9 cellular contexts compared by ENCODE assay signal in the genomic region with DNA sequence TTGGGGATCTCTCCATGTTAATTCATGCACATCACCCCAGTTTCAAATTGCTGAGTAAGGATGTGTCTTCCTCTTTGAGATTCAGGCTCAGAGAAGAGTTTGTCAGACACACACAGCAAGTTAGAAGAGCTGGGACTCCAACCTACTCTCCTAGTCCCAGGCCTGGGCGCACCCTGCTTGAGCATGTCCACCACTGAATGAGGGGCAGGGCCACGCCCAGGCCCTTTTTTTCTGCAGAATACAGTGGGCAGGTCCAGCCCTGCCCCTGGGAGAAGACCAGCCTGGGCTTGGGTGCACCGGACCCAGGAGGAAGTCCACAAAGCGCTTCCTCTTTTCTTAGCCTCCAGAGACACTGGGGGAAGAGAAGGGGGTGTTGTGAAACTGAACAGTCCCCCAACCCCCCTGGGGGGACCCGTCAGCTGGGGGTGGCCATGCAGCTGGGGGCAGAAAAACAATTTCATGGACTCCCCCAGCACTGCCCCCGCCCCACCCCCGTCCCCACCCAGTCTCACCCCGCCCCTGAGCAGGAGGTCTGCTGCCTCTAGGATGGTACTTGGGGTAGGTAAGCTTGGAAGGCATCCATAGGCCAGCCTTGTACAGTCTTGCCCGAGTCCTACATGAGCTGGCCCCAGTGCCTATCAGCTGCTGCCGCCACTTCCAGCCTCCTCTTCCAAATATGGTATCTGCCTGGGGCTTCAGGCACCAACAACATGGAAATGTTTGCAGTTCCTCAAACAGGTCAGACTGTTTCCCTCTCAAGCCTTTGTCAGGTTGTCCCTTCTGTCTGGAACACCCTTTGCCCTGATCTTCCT. TPM values are rescaled to one million over a fixed set of nuclear protein-coding genes. Genes with fewer than 3 reads are reported as not detected.
A peak's percentile ranks its signal among the peaks of the same experiment; 100 is the strongest.
DNase-seq lines count a peak whose midpoint lies in the region; ATAC-seq, FAIRE-seq and TF ChIP-seq lines count a peak whose summit lies in the region.
"Had no signal": no experiment of that assay in that cellular context is flagged by ENCODE, and none has a peak within 500 bp of the region (broad histone marks: within the 10 kb centered on the region; RNA-seq: fewer than 3 reads in every experiment).

No MANE protein-coding gene starts in this region.

- peak in 1 of 2 donors; percentile 15 for TF ChIP-seq EP300 in tibial nerve (IDR thresholded peaks at IDR 0.05)

- no peak overlapping the region for H3K27ac ChIP-seq in trophoblast cell (ENCODE audit: low read depth, low read length)
- no peak overlapping the region for H3K27ac ChIP-seq in uterus
- H3K27ac ChIP-seq in tibial nerve = peak overlapping the region in 1 of 4 donors; percentile 17

- TF ChIP-seq POLR2A in uterus (IDR thresholded peaks at IDR 0.05) (no peak), tibial nerve (IDR thresholded peaks at IDR 0.05) (no peak)

- H3K14ac ChIP-seq in trophoblast cell (ENCODE audit: low read length) = no peak overlapping the region

- no peak overlapping the region for H3K4me3 ChIP-seq in bronchial epithelial cell (ENCODE audit: low read depth, low read length)
- no peak overlapping the region for H3K4me3 ChIP-seq in trophoblast cell (ENCODE audit: low read depth, low read length)
- no peak overlapping the region for H3K4me3 ChIP-seq in uterus
- no peak overlapping the region for H3K4me3 ChIP-seq in tibial nerve
- H3K4me3 ChIP-seq: body of pancreas had no signal

- H3K9ac ChIP-seq in trophoblast cell (ENCODE audit: low read length) = no peak overlapping the region

- H3K18ac ChIP-seq in trophoblast cell (ENCODE audit: low read length) = no peak overlapping the region

- no peak for FAIRE-seq in bronchial epithelial cell (lab: Jason Lieb, UNC)

- no peaks in the 10 kb centered on the region for H3K79me2 ChIP-seq in trophoblast cell (ENCODE audit: control insufficient read depth, insufficient read depth, low read length, poor library complexity)

- no peak overlapping the region for H2AFZ ChIP-seq in trophoblast cell (ENCODE audit: insufficient read depth, low read length, poor library complexity)

- H2BK5ac ChIP-seq in trophoblast cell (ENCODE audit: low read depth, low read length, poor library complexity) = no peak overlapping the region

- peak overlapping the region; percentile 7 for H4K12ac ChIP-seq in trophoblast cell (ENCODE audit: low read depth, low read length)

- no CpG with 5 or more reads among the region's 10 CpGs for WGBS in trophoblast cell (ENCODE audit: extremely low coverage, insufficient coverage, insufficient read length)
- 56 to 68% methylated on average over 7 to 8 of the region's 10 CpGs for WGBS in tibial nerve, 2 donors

- no peak overlapping the region for H2AK5ac ChIP-seq in trophoblast cell (ENCODE audit: low read length)

- H4K8ac ChIP-seq in trophoblast cell (ENCODE audit: low read depth, low read length) = no peak overlapping the region

- peaks cover 5 to 8% of the 10 kb centered on the region in 2 experiments for H3K4me1 ChIP-seq in trophoblast cell (ENCODE audit: control insufficient read depth in 1 of 2, insufficient read depth in 2 of 2, low read length in 2 of 2)
- H3K4me1 ChIP-seq in uterus = no peaks in the 10 kb centered on the region
- no peaks in the 10 kb centered on the region for H3K4me1 ChIP-seq in tibial nerve
- H3K4me1 ChIP-seq: body of pancreas had no signal

- no peaks in the 10 kb centered on the region for H3K79me1 ChIP-seq in trophoblast cell (ENCODE audit: low read length)

- H2BK12ac ChIP-seq in trophoblast cell (ENCODE audit: low read length) = no peak overlapping the region

- no peak overlapping the region for H3K4me2 ChIP-seq in trophoblast cell (ENCODE audit: low read length)

- H3K9me3 ChIP-seq in trophoblast cell (ENCODE audit: insufficient read depth, low read depth, low read length) (peaks cover 2% of the 10 kb centered on the region), uterus (no peaks in the 10 kb centered on the region), tibial nerve (no peaks in the 10 kb centered on the region)
- H3K9me3 ChIP-seq: body of pancreas had no signal

- intact Hi-C loops in uterus (cut with DNase I; ENCODE audit: low total_unique reads) = no loop called here
- intact Hi-C loops in posterior vena cava (cut with DNase I) = no loop called here

- TF ChIP-seq CTCF in bronchial epithelial cell (IDR thresholded peaks at IDR 0.05; ENCODE audit: insufficient read depth, low read length, severe bottlenecking) = no peak
- no peak for TF ChIP-seq CTCF in uterus (IDR thresholded peaks at IDR 0.05)
- no peak for TF ChIP-seq CTCF in tibial nerve (IDR thresholded peaks at IDR 0.05)

- no peak overlapping the region for H3K4ac ChIP-seq in trophoblast cell (ENCODE audit: low read depth, low read length)

- H4K91ac ChIP-seq in trophoblast cell (ENCODE audit: low read depth, low read length) = no peak overlapping the region

- ATAC-seq in GM19324 (IDR thresholded peaks at IDR 0.05; ENCODE audit: low FRiP score, unreplicated experiment) = peak; percentile 54
- ATAC-seq: body of pancreas had no signal

- H3K23ac ChIP-seq in trophoblast cell (ENCODE audit: low read length) = no peak overlapping the region

- DNase-seq in HPDE6-E6E7 (ENCODE audit: extremely low spot score) (peak; percentile 97), bronchial epithelial cell (ENCODE audit: low read depth) (peak; percentile 93), trophoblast cell (peak in 1 of 2 donors; percentile 37), uterus (no peak), NCI-H345 treated with DMSO at 0.1 percent for 48 hours (lab: John Stamatoyannopoulos, UW; ENCODE audit: unreplicated experiment) (no peak), tibial nerve (ENCODE audit: low spot score in 2 of 2) (no peak), posterior vena cava (ENCODE audit: low spot score) (no peak)

- H3K27me3 ChIP-seq in bronchial epithelial cell (ENCODE audit: control insufficient read depth, insufficient read depth, low read length) (no peaks in the 10 kb centered on the region), trophoblast cell (ENCODE audit: insufficient read depth, low read length) (no peaks in the 10 kb centered on the region), uterus (peaks cover 0 to 6% of the 10 kb centered on the region in 2 donors), tibial nerve (peaks cover 0 to 14% of the 10 kb centered on the region in 2 donors)
- H3K27me3 ChIP-seq: body of pancreas had no signal

- no peak overlapping the region for H2BK120ac ChIP-seq in trophoblast cell (ENCODE audit: insufficient read depth, low read length, poor library complexity)

- H3K36me3 ChIP-seq in bronchial epithelial cell (ENCODE audit: control insufficient read depth, insufficient read depth, low read length) = no peaks in the 10 kb centered on the region
- no peaks in the 10 kb centered on the region for H3K36me3 ChIP-seq in trophoblast cell (ENCODE audit: control insufficient read depth in 1 of 2, insufficient read depth in 2 of 2, low read length in 2 of 2)
- H3K36me3 ChIP-seq in uterus = no peaks in the 10 kb centered on the region
- H3K36me3 ChIP-seq in tibial nerve = no peaks in the 10 kb centered on the region

RNA-seq across cellular contexts. Expression of a gene that starts 11.7 kb away (rescaled TPM):
- under 0.01 and 0.13 TPM in 2 replicates for total RNA-seq in bronchial epithelial cell
- 0.04 TPM in 1 of 2 replicates, not detected in the other for polyA plus RNA-seq in trophoblast cell (2013)
- 1 to 10 TPM; 1.3 to 7.0 (median 4.1) TPM for total RNA-seq in uterus
- total RNA-seq in tibial nerve = 10 to 100 TPM; 10.5 to 47.4 (median 13.7) TPM
- total RNA-seq in posterior vena cava = 10 to 100 TPM; 12.7 to 26.9 TPM

RNA-seq across cellular contexts. Expression of a gene that starts 30.1 kb away (rescaled TPM):
- not detected in 2 replicates for total RNA-seq in bronchial epithelial cell
- polyA plus RNA-seq in trophoblast cell (2013) = 0.24 and 0.25 TPM in 2 replicates
- 10 to 100 TPM in 2 of 4 donors, 1 to 10 TPM in 2; 3.5 to 21.9 (median 10.0) TPM for total RNA-seq in uterus
- 10 to 100 TPM in 3 of 4 donors, 1 to 10 TPM in 1; 5.4 to 14.2 (median 13.6) TPM for total RNA-seq in tibial nerve
- 1 to 10 TPM; 6.8 to 9.7 TPM for total RNA-seq in posterior vena cava

Comparison
In these comparisons a context has a peak if more than half of its experiments do, and no peak if none do; other contexts are left out.
1. DNase-seq: peak in HPDE6-E6E7 (single experiment) and bronchial epithelial cell (single experiment); none in uterus (0 of 2), NCI-H345 treated with DMSO at 0.1 percent for 48 hours (single experiment), tibial nerve (0 of 2) and posterior vena cava (single experiment).